8 cellular contexts compared by ENCODE assay signal in the genomic region with DNA sequence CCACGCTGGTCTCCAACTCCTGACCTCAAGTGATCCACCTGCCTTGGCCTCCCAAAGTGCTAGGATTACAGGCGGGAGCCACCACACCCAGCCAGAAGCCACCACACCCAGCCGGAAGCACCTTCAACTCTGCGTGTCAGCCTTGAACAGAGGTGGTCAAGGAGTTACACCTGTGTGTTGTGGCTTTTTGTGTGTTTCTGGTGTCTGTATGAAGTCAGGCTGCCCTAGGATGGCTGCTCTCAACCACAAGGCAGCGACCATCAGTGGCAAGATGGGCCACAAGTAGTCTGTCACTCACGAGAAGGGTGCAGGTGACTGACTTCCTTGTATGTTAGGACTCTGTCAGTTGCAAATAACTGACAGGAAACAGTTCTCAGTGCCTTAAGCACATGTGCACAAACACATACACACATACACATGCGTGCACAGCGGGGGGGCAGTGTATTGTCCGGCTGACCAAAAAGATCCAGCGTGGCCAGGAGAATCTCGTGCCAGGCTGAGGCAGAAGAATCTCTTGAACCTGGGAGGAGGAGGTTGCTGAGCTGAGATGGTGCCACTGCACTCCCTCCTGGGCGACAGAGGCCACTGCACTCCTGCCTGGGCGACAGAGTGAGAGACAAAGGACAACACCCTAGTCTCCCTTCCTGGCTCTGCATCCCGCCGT. TPM values are rescaled to one million over a fixed set of nuclear protein-coding genes. Genes with fewer than 3 reads are reported as not detected.
A peak's percentile ranks its signal among the peaks of the same experiment; 100 is the strongest.
DNase-seq lines count a peak whose midpoint lies in the region; ATAC-seq and TF ChIP-seq lines count a peak whose summit lies in the region.

No MANE protein-coding gene starts in this region.

- H3K27me3 Mint-ChIP-seq in H9 (ENCODE audit: low read depth), result no peaks in the 10 kb centered on the region

- H3K27ac ChIP-seq in H9 (ENCODE audit: insufficient read length, low read depth, low read length), result no peak overlapping the region
- no peak overlapping the region for H3K27ac ChIP-seq in foreskin keratinocyte

- H3K56ac ChIP-seq in H9 (ENCODE audit: insufficient read length, low read depth, low read length), result no peak overlapping the region

- no peak overlapping the region for H4K5ac ChIP-seq in H9 (ENCODE audit: insufficient read length, low read depth, low read length)

- no peak overlapping the region for H2AFZ ChIP-seq in H9 (ENCODE audit: low read length)

- no peaks in the 10 kb centered on the region for H4K20me1 ChIP-seq in H9 (ENCODE audit: control insufficient read depth, insufficient read depth, insufficient read length)

- H3K27ac Mint-ChIP-seq in H9, result no peak overlapping the region; a peak in 2 of 7 replicates

- WGBS in H9 (ENCODE audit: extremely low coverage, insufficient read length, low lambda C conversion rate), result no CpG with 5 or more reads among the region's 15 CpGs

- DNase-seq in AG09309 (ENCODE audit: low read depth) (no peak), H9 (peak; percentile 67), foreskin keratinocyte (no peak), nucleus accumbens (lab: John Stamatoyannopoulos, UW) (no peak), HuH-7.5 (ENCODE audit: low spot score) (no peak)
- DNase-seq in activated CD4-positive, alpha-beta T cell treated with anti-CD3 and anti-CD28 coated beads, Interleukin-2, amount 50 U/mL, for 4 hours, result peak; percentile 28 to 36

- no peak overlapping the region for H2BK15ac ChIP-seq in H9 (ENCODE audit: low read depth, low read length)

- no peak overlapping the region for H2BK12ac ChIP-seq in H9 (ENCODE audit: insufficient read length, low read depth, low read length)

- H3K14ac ChIP-seq in H9 (ENCODE audit: insufficient read depth, low read length), result no peak overlapping the region

- H4K8ac ChIP-seq in H9 (replicated peaks; ENCODE audit: insufficient read length, low read depth, low read length), result no peak overlapping the region

- H3T11ph ChIP-seq in H9 (ENCODE audit: low read length), result no peak overlapping the region

- H3K9me3 Mint-ChIP-seq in H9, result no peaks in the 10 kb centered on the region

- no peak overlapping the region for H3K4me3 Mint-ChIP-seq in H9

- H3K36me3 Mint-ChIP-seq in H9 (ENCODE audit: insufficient read depth in 1 of 3, low read depth in 3 of 3), result peaks cover 0 to 5% (median 2%) of the 10 kb centered on the region in 3 experiments; a peak in 4 of 7 replicates

- H3K23me2 ChIP-seq in H9 (ENCODE audit: insufficient read length, low read depth, low read length, poor library complexity, severe bottlenecking), result no peaks in the 10 kb centered on the region

- H3K79me2 ChIP-seq in H9 (ENCODE audit: insufficient read depth, low read length), result no peaks in the 10 kb centered on the region

- no peak overlapping the region for H2BK120ac ChIP-seq in H9 (ENCODE audit: low read depth, low read length, poor library complexity, severe bottlenecking)

- H3K27me3 ChIP-seq in H9 (ENCODE audit: insufficient read depth, low read length), result no peaks in the 10 kb centered on the region
- no peaks in the 10 kb centered on the region for H3K27me3 ChIP-seq in foreskin keratinocyte

- H3K4me1 ChIP-seq in H9 (ENCODE audit: insufficient read depth, low read length) (no peaks in the 10 kb centered on the region), foreskin keratinocyte (no peaks in the 10 kb centered on the region)

- H2BK5ac ChIP-seq in H9 (ENCODE audit: insufficient read length, low read length), result no peak overlapping the region

- H3K18ac ChIP-seq in H9 (ENCODE audit: insufficient read length, low read depth, low read length), result no peak overlapping the region

- no peak overlapping the region for H4K91ac ChIP-seq in H9 (ENCODE audit: insufficient read length, low read depth, low read length)

- H3K4me1 Mint-ChIP-seq in H9, result peaks cover 0 to 3% of the 10 kb centered on the region in 2 experiments; a peak in 1 of 4 replicates

- no peaks in the 10 kb centered on the region for H3K79me1 ChIP-seq in H9 (ENCODE audit: insufficient read depth, low read depth, low read length, poor library complexity, severe bottlenecking)

- TF ChIP-seq CTCF in AG09309 (IDR thresholded peaks at IDR 0.05; ENCODE audit: control insufficient read depth, insufficient read depth, low read depth, low read length, missing control alignments) (peak; percentile 24), H9 (conservative IDR thresholded peaks at IDR 0.05) (peak; percentile 57; the same call in 2 of the 3 replicates), foreskin keratinocyte (conservative IDR thresholded peaks at IDR 0.05) (peak; percentile 58)

- H3K9me3 ChIP-seq in H9 (ENCODE audit: control insufficient read depth, low read depth, low read length), result no peaks in the 10 kb centered on the region

- H3K4ac ChIP-seq in H9 (ENCODE audit: low read depth, low read length), result no peak overlapping the region

- no peak overlapping the region for H3K23ac ChIP-seq in H9 (ENCODE audit: insufficient read length, low read depth, low read length)

- no peak overlapping the region for H3K9ac ChIP-seq in H9 (ENCODE audit: extremely low read depth, insufficient read length, low read length)

- no peak overlapping the region for H3K4me3 ChIP-seq in AG09309 (ENCODE audit: control insufficient read depth, low read depth, low read length)

- H2AK5ac ChIP-seq in H9 (ENCODE audit: insufficient read length, low read length), result no peak overlapping the region

- no peak overlapping the region for H3K4me2 ChIP-seq in H9 (ENCODE audit: insufficient read depth, insufficient read length, low read length)

- no peak overlapping the region for H2BK20ac ChIP-seq in H9 (ENCODE audit: low read depth, low read length, poor library complexity, severe bottlenecking)

- ATAC-seq in foreskin keratinocyte (no peak), HG02571 (IDR thresholded peaks at IDR 0.05; ENCODE audit: unreplicated experiment) (no peak), GM19452 (IDR thresholded peaks at IDR 0.05; ENCODE audit: unreplicated experiment) (no peak)

RNA-seq across cellular contexts. Expression of gene P2RX4, which starts 13.5 kb away (rescaled TPM):
- total RNA-seq in H9 (2021) (7.9 and 8.1 TPM in 2 replicates), foreskin keratinocyte (6.8 and 8.4 TPM in 2 replicates)
- 6.9 and 8.7 TPM in 2 replicates for polyA plus RNA-seq in foreskin keratinocyte

Comparison
In these comparisons a context has a peak if more than half of its experiments do, and no peak if none do; other contexts are left out.
1. DNase-seq: peak in H9 (single experiment) and activated CD4-positive, alpha-beta T cell treated with anti-CD3 and anti-CD28 coated beads, Interleukin-2, amount 50 U/mL, for 4 hours (2 of 2); none in AG09309 (single experiment), foreskin keratinocyte (0 of 2), nucleus accumbens (0 of 56) and HuH-7.5 (single experiment).
2. Peak in every context shown above with its lines, with median percentiles within 50 percentile points of each other: CTCF ChIP-seq.